Comparison of ENCODE assay signal across 15 cellular contexts in genomic region chr16:85421338-85422123, GRCh38.
A peak's percentile ranks its signal among the peaks of the same experiment; 100 is the strongest.
DNase-seq lines count a peak whose midpoint lies in the region; ATAC-seq and TF ChIP-seq lines count a peak whose summit lies in the region.
"Had no signal": no experiment of that assay in that cellular context is flagged by ENCODE, and none has a peak within 500 bp of the region (broad histone marks: within the 10 kb centered on the region; RNA-seq: fewer than 3 reads in every experiment).

No MANE protein-coding gene starts in this region.

- no peak overlapping the region for H4K8ac ChIP-seq in mesendoderm (ENCODE audit: low read depth, low read length)

- no peaks in the 10 kb centered on the region for H3K36me3 Mint-ChIP-seq in activated naive CD4-positive, alpha-beta T cell treated with anti-CD3 and anti-CD28 coated beads, Interleukin-2, amount 10 ng/mL, durations not matched to agents 7 days and 5 days
- H3K36me3 Mint-ChIP-seq in activated T-helper 17 cell treated with anti-CD3 and anti-CD28 coated beads, Interleukin-2, amount 50 U/mL, for 72 hours (ENCODE audit: low read depth), result no peaks in the 10 kb centered on the region
- H3K36me3 Mint-ChIP-seq: naive thymus-derived CD4-positive, alpha-beta T cell had no signal

- H3K79me1 ChIP-seq in mesendoderm (ENCODE audit: low read length), result no peaks in the 10 kb centered on the region

- CTCF ChIA-PET in activated naive CD4-positive, alpha-beta T cell treated with anti-CD3 and anti-CD28 coated beads, Interleukin-2, amount 10 ng/mL, durations not matched to agents 7 days and 5 days (lab: Charles Lee), result interaction anchor here (0.7 to 7.4 kb wide), 11 partner anchors 26 to 297 kb away, joined by 3 to 93 read pairs (median 4); partner anchors contain the start of gene GSE1

- H3K4me3 Mint-ChIP-seq in activated naive CD4-positive, alpha-beta T cell treated with anti-CD3 and anti-CD28 coated beads, Interleukin-2, amount 10 ng/mL, durations not matched to agents 7 days and 5 days, result no peak overlapping the region
- no peak overlapping the region for H3K4me3 Mint-ChIP-seq in activated T-helper 17 cell treated with anti-CD3 and anti-CD28 coated beads, Interleukin-2, amount 50 U/mL, for 72 hours
- H3K4me3 Mint-ChIP-seq: activated CD4-positive, alpha-beta T cell treated with anti-CD3 and anti-CD28 coated beads for 36 hours; activated T-cell treated with anti-CD3 and anti-CD28 coated beads, Interleukin-2, amount 50 U/mL, for 4 hours; naive thymus-derived CD4-positive, alpha-beta T cell had no signal

- no peak overlapping the region for H3K23ac ChIP-seq in mesendoderm (ENCODE audit: low read length)

- TF ChIP-seq CTCF in body of pancreas (IDR thresholded peaks at IDR 0.05) (no peak), upper lobe of right lung (IDR thresholded peaks at IDR 0.05) (no peak)

- H3K4ac ChIP-seq in mesendoderm (ENCODE audit: low read depth, low read length), result no peak overlapping the region

- no peak overlapping the region for H3K27ac Mint-ChIP-seq in activated naive CD4-positive, alpha-beta T cell treated with anti-CD3 and anti-CD28 coated beads, Interleukin-2, amount 10 ng/mL, durations not matched to agents 7 days and 5 days
- H3K27ac Mint-ChIP-seq in activated T-helper 17 cell treated with anti-CD3 and anti-CD28 coated beads, Interleukin-2, amount 50 U/mL, for 72 hours, result no peak overlapping the region
- H3K27ac Mint-ChIP-seq: activated CD4-positive, alpha-beta T cell treated with anti-CD3 and anti-CD28 coated beads for 36 hours; naive thymus-derived CD4-positive, alpha-beta T cell had no signal

- H2BK120ac ChIP-seq in mesendoderm (ENCODE audit: low read depth, low read length), result no peak overlapping the region

- H2BK5ac ChIP-seq in mesendoderm (ENCODE audit: low read length), result no peak overlapping the region

- peaks cover 48% of the 10 kb centered on the region for H3K4me1 ChIP-seq in body of pancreas
- no peaks in the 10 kb centered on the region for H3K4me1 ChIP-seq in mesendoderm (ENCODE audit: control insufficient read depth, low read depth, low read length)
- H3K4me1 ChIP-seq in upper lobe of right lung, result peaks cover 13% of the 10 kb centered on the region

- no peak overlapping the region for H4K5ac ChIP-seq in mesendoderm (ENCODE audit: low read length)

- H2AK5ac ChIP-seq in mesendoderm (ENCODE audit: low read length), result no peak overlapping the region

- H3K9ac ChIP-seq in mesendoderm (ENCODE audit: low read length), result no peak overlapping the region

- no peak for TF ChIP-seq POLR2A in body of pancreas (IDR thresholded peaks at IDR 0.05)

- H3K27me3 Mint-ChIP-seq in activated naive CD4-positive, alpha-beta T cell treated with anti-CD3 and anti-CD28 coated beads, Interleukin-2, amount 10 ng/mL, durations not matched to agents 7 days and 5 days, result peaks cover 30% of the 10 kb centered on the region
- H3K27me3 Mint-ChIP-seq in activated T-helper 17 cell treated with anti-CD3 and anti-CD28 coated beads, Interleukin-2, amount 50 U/mL, for 72 hours, result peaks cover 10% of the 10 kb centered on the region

- H3K27ac ChIP-seq in body of pancreas (peak overlapping the region in 2 of 4 donors; percentile 52 to 66), mesendoderm (ENCODE audit: low read depth, low read length) (no peak overlapping the region), upper lobe of right lung (no peak overlapping the region)
- H3K27ac ChIP-seq: ascending aorta, tibial artery had no signal

- no peaks in the 10 kb centered on the region for H3K9me3 ChIP-seq in body of pancreas
- no peaks in the 10 kb centered on the region for H3K9me3 ChIP-seq in upper lobe of right lung
- H3K9me3 ChIP-seq: ascending aorta, MG63, tibial artery had no signal

- peak overlapping the region; percentile 15 for H3K56ac ChIP-seq in mesendoderm (ENCODE audit: low read length)

- H3K4me3 ChIP-seq in body of pancreas (no peak overlapping the region), mesendoderm (ENCODE audit: low read length) (no peak overlapping the region), upper lobe of right lung (no peak overlapping the region)
- H3K4me3 ChIP-seq: ascending aorta, MG63, tibial artery had no signal

- no peak for ATAC-seq in body of pancreas
- no peak for ATAC-seq in upper lobe of right lung
- no peak for ATAC-seq in activated T-helper 17 cell treated with anti-CD3 and anti-CD28 coated beads, Interleukin-2, amount 50 U/mL, for 72 hours (replicated peaks)
- no peak for ATAC-seq in GM18909 (IDR thresholded peaks at IDR 0.05; ENCODE audit: poor library complexity, unreplicated experiment)
- ATAC-seq in GM19395 (IDR thresholded peaks at IDR 0.05; ENCODE audit: unreplicated experiment), result no peak

- no peak overlapping the region for H2BK15ac ChIP-seq in mesendoderm (replicated peaks; ENCODE audit: low read depth)

- H3K36me3 ChIP-seq in body of pancreas (replicated peaks in 1 of 2; ENCODE audit: insufficient read depth in 1 of 2, low read depth in 2 of 2), result no peaks in the 10 kb centered on the region
- no peaks in the 10 kb centered on the region for H3K36me3 ChIP-seq in mesendoderm (ENCODE audit: control insufficient read depth, insufficient read depth, low read length)
- H3K36me3 ChIP-seq in upper lobe of right lung, result no peaks in the 10 kb centered on the region
- H3K36me3 ChIP-seq: ascending aorta, MG63, tibial artery had no signal

- H3K18ac ChIP-seq in mesendoderm (ENCODE audit: low read length), result no peak overlapping the region

- DNase-seq in activated naive CD4-positive, alpha-beta T cell treated with anti-CD3 and anti-CD28 coated beads, Interleukin-2, amount 10 ng/mL, durations not matched to agents 7 days and 5 days, result peak; percentile 15
- no peak for DNase-seq in activated naive CD4-positive, alpha-beta T cell (lab: John Stamatoyannopoulos, UW)
- DNase-seq in body of pancreas (peak in 3 of 4 donors; percentile 2 to 20 (median 13)), mesendoderm (no peak), upper lobe of right lung (peak; percentile 64)
- DNase-seq: NCI-H2029 treated with DMSO at 0.1 percent for 48 hours had no signal

- intact Hi-C loops in body of pancreas (cut with DNase I) (loop anchor here (2.0 to 10.0 kb wide), 2 partner anchors 187 to 293 kb away; no protein-coding TSS in a partner anchor), upper lobe of right lung (cut with DNase I) (no loop called here)

- no peaks in the 10 kb centered on the region for H3K9me3 Mint-ChIP-seq in activated naive CD4-positive, alpha-beta T cell treated with anti-CD3 and anti-CD28 coated beads, Interleukin-2, amount 10 ng/mL, durations not matched to agents 7 days and 5 days
- no peaks in the 10 kb centered on the region for H3K9me3 Mint-ChIP-seq in activated T-helper 17 cell treated with anti-CD3 and anti-CD28 coated beads, Interleukin-2, amount 50 U/mL, for 72 hours
- H3K9me3 Mint-ChIP-seq: activated T-cell treated with anti-CD3 and anti-CD28 coated beads, Interleukin-2, amount 50 U/mL, for 4 hours had no signal

- no peak overlapping the region for H3K4me2 ChIP-seq in mesendoderm (ENCODE audit: low read length)

- peaks cover under 1% of the 10 kb centered on the region for H3K4me1 Mint-ChIP-seq in activated naive CD4-positive, alpha-beta T cell treated with anti-CD3 and anti-CD28 coated beads, Interleukin-2, amount 10 ng/mL, durations not matched to agents 7 days and 5 days
- no peaks in the 10 kb centered on the region for H3K4me1 Mint-ChIP-seq in activated T-helper 17 cell treated with anti-CD3 and anti-CD28 coated beads, Interleukin-2, amount 50 U/mL, for 72 hours

- WGBS in body of pancreas, 2 donors, result 74 to 81% methylated on average over 6 to 20 of the region's 21 CpGs
- no CpG with 5 or more reads among the region's 21 CpGs for WGBS in mesendoderm (ENCODE audit: extremely low coverage, insufficient coverage, low lambda C conversion rate)

- H3K79me2 ChIP-seq in mesendoderm (ENCODE audit: control insufficient read depth, insufficient read depth, low read length), result no peaks in the 10 kb centered on the region

- H3K27me3 ChIP-seq in body of pancreas (no peaks in the 10 kb centered on the region), mesendoderm (ENCODE audit: insufficient read depth, low read length, poor library complexity) (no peaks in the 10 kb centered on the region), upper lobe of right lung (no peaks in the 10 kb centered on the region)
- H3K27me3 ChIP-seq: ascending aorta, MG63, tibial artery had no signal

Comparison
In these comparisons a context has a peak if more than half of its experiments do, and no peak if none do; other contexts are left out.
1. DNase-seq: peak in activated naive CD4-positive, alpha-beta T cell treated with anti-CD3 and anti-CD28 coated beads, Interleukin-2, amount 10 ng/mL, durations not matched to agents 7 days and 5 days (single experiment), body of pancreas (3 of 4) and upper lobe of right lung (single experiment); none in activated naive CD4-positive, alpha-beta T cell (0 of 4) and mesendoderm (single experiment).